In the genomic region with DNA sequence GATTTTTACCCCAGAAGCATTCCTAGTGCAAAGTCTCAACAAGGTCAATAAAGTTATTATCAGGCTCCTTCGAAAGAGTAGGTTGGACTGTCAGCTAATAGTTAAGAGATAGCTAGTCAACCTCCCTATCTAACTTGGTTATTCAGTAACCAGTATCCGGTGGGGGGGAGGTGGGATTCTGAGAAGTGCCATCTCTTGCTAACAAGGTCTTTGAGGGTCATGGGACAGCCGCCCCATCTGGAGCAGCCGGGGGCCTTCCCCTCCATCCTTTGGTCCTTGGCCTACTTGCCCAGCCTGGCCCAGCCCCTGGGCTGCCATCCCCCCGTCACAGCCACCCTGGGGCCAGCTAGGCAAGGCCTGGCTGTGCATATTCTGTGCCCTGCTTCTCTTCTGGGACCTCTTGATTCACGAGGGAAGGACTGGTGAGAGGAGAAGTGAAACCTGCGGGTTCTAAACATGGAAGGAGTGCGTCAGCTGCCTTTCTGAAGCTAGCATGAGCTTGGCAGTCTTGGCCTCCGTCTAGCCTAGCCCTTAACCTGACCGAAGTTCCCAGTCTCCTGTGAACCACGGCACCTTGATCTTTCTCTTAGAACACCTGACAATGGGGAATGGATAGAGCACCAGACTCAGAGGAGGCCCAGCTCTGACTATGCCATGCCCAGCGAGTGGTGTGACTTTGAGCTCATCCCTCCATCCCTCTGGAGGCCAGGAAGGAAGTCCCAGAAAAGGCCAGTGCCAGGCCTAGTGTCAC, we compare ENCODE assay signal across 8 cellular contexts.
A peak's percentile ranks its signal among the peaks of the same experiment; 100 is the strongest.
DNase-seq lines count a peak whose midpoint lies in the region; ATAC-seq lines count a peak whose summit lies in the region.

No MANE protein-coding gene starts in this region.

- DNase-seq in SKM-1 (lab: John Stamatoyannopoulos, UW; ENCODE audit: unreplicated experiment) (peak; percentile 27), putamen (ENCODE audit: low spot score) (peak; percentile 32), DMS153 (lab: John Stamatoyannopoulos, UW) (no peak), GF-D8 (lab: John Stamatoyannopoulos, UW) (no peak), NCI-H446 (lab: John Stamatoyannopoulos, UW) (no peak)
- DNase-seq in effector CD4-positive, alpha-beta T cell, result no peak

- ATAC-seq in GM18909 (IDR thresholded peaks at IDR 0.05; ENCODE audit: poor library complexity, unreplicated experiment) (peak; percentile 79), HG02943 (IDR thresholded peaks at IDR 0.05; ENCODE audit: low read depth, unreplicated experiment) (peak; percentile 81)

Comparison
In these comparisons a context has a peak if more than half of its experiments do, and no peak if none do; other contexts are left out.
1. DNase-seq: peak in SKM-1 (single experiment) and putamen (single experiment); none in effector CD4-positive, alpha-beta T cell (single experiment), DMS153 (single experiment), GF-D8 (single experiment) and NCI-H446 (0 of 2).